8 cellular contexts compared by ENCODE assay signal in genomic region chr20:58447733-58448391, GRCh38. TPM values are rescaled to one million over a fixed set of nuclear protein-coding genes. Genes with fewer than 3 reads are reported as not detected.
DNase-seq lines count a peak whose midpoint lies in the region; ATAC-seq and TF ChIP-seq lines count a peak whose summit lies in the region.

No MANE protein-coding gene starts in this region.

- DNase-seq in Calu3 (peak; percentile 80), HFF-Myc (ENCODE audit: extremely low read depth, low read depth) (peak; percentile 16), RKO (ENCODE audit: low spot score) (peak; percentile 61), left ventricle myocardium superior (no peak)
- peak; percentile 74 for DNase-seq in activated naive CD4-positive, alpha-beta T cell treated with anti-CD3 and anti-CD28 coated beads, Interleukin-2, amount 10 ng/mL, durations not matched to agents 7 days and 5 days
- DNase-seq in stimulated activated CD4-positive, alpha-beta T cell treated with anti-CD3 and anti-CD28 coated beads, Interleukin-15, amount 100 ng/mL, for 24 hours = peak; percentile 63

- intact Hi-C loops in Calu3 (cut with micrococcal nuclease; ENCODE audit: unreplicated experiment) (loop anchor here (1.0 kb wide), 1 partner anchor 211 kb away; no protein-coding TSS in a partner anchor), left ventricle myocardium superior (cut with micrococcal nuclease) (loop anchor here (10.0 kb wide), 1 partner anchor 213 kb away; no protein-coding TSS in a partner anchor)

- H3K27me3 Mint-ChIP-seq in Calu3 (ENCODE audit: unreplicated experiment) = no peaks in the 10 kb centered on the region
- no peaks in the 10 kb centered on the region for H3K27me3 Mint-ChIP-seq in activated naive CD4-positive, alpha-beta T cell treated with anti-CD3 and anti-CD28 coated beads, Interleukin-2, amount 10 ng/mL, durations not matched to agents 7 days and 5 days

- BruUV-seq in Calu3 (replicated peaks; lab: Mats Ljungman, UMichigan) = no TSS peak

- H3K27ac Mint-ChIP-seq in Calu3 (ENCODE audit: unreplicated experiment) = no peak overlapping the region
- no peak overlapping the region for H3K27ac Mint-ChIP-seq in activated naive CD4-positive, alpha-beta T cell treated with anti-CD3 and anti-CD28 coated beads, Interleukin-2, amount 10 ng/mL, durations not matched to agents 7 days and 5 days

- ATAC-seq in left ventricle myocardium superior = peak; percentile 68
- ATAC-seq in GM21423 (IDR thresholded peaks at IDR 0.05; ENCODE audit: unreplicated experiment) = no peak
- ATAC-seq in GM19023 (IDR thresholded peaks at IDR 0.05; ENCODE audit: unreplicated experiment) = no peak

- H3K4me3 ChIP-seq in HFF-Myc (replicated peaks; ENCODE audit: low read depth, low read length) = no peak overlapping the region

- no peak overlapping the region for H3K4me3 Mint-ChIP-seq in Calu3 (ENCODE audit: low read depth, unreplicated experiment)
- no peak overlapping the region for H3K4me3 Mint-ChIP-seq in activated naive CD4-positive, alpha-beta T cell treated with anti-CD3 and anti-CD28 coated beads, Interleukin-2, amount 10 ng/mL, durations not matched to agents 7 days and 5 days

- no peaks in the 10 kb centered on the region for H3K4me1 Mint-ChIP-seq in Calu3 (ENCODE audit: low read depth, unreplicated experiment)
- H3K4me1 Mint-ChIP-seq in activated naive CD4-positive, alpha-beta T cell treated with anti-CD3 and anti-CD28 coated beads, Interleukin-2, amount 10 ng/mL, durations not matched to agents 7 days and 5 days = no peaks in the 10 kb centered on the region

- peaks cover 22% of the 10 kb centered on the region for H3K36me3 Mint-ChIP-seq in Calu3 (ENCODE audit: insufficient read depth, unreplicated experiment)
- peaks cover 43% of the 10 kb centered on the region for H3K36me3 Mint-ChIP-seq in activated naive CD4-positive, alpha-beta T cell treated with anti-CD3 and anti-CD28 coated beads, Interleukin-2, amount 10 ng/mL, durations not matched to agents 7 days and 5 days

- CTCF ChIA-PET in Calu3 (lab: Charles Lee) = interaction anchor here (0.5 to 1.4 kb wide), 2 partner anchors 17 to 1260 kb away, joined by 3 read pairs; no protein-coding TSS in a partner anchor
- CTCF ChIA-PET in activated naive CD4-positive, alpha-beta T cell treated with anti-CD3 and anti-CD28 coated beads, Interleukin-2, amount 10 ng/mL, durations not matched to agents 7 days and 5 days (lab: Charles Lee) = interaction anchor here (0.9 to 3.0 kb wide), 6 partner anchors 14 to 218 kb away, joined by 3 to 11 read pairs (median 6); no protein-coding TSS in a partner anchor

- H3K9me3 Mint-ChIP-seq in Calu3 (ENCODE audit: low read depth, unreplicated experiment) = no peaks in the 10 kb centered on the region
- no peaks in the 10 kb centered on the region for H3K9me3 Mint-ChIP-seq in activated naive CD4-positive, alpha-beta T cell treated with anti-CD3 and anti-CD28 coated beads, Interleukin-2, amount 10 ng/mL, durations not matched to agents 7 days and 5 days

- TF ChIP-seq CTCF in Calu3 (IDR thresholded peaks at IDR 0.05; ENCODE audit: unreplicated experiment) = peak; percentile 84
- peak; percentile 76 for TF ChIP-seq CTCF in HFF-Myc (IDR thresholded peaks at IDR 0.05; ENCODE audit: low read depth, low read length, missing control alignments)

RNA-seq across cellular contexts. Expression of gene VAPB, which starts 58.8 kb away (rescaled TPM):
- 82.4 and 92.7 TPM in 2 replicates for total RNA-seq in Calu3 (2022)
- 74.5 TPM for total RNA-seq in left ventricle myocardium superior
